ENCODE assay signal across 10 cellular contexts in genomic region chr11:11731311-11732083, GRCh38.
DNase-seq lines count a peak whose midpoint lies in the region; TF ChIP-seq lines count a peak whose summit lies in the region.
"Had no signal": no experiment of that assay in that cellular context is flagged by ENCODE, and none has a peak within 500 bp of the region (broad histone marks: within the 10 kb centered on the region; RNA-seq: fewer than 3 reads in every experiment).

No MANE protein-coding gene starts in this region.

- no peak overlapping the region for H3K4me2 ChIP-seq in neural progenitor cell

- no peaks in the 10 kb centered on the region for H4K20me1 ChIP-seq in neural progenitor cell (ENCODE audit: low read depth)

- H3K9me3 Mint-ChIP-seq in neural progenitor cell, result peaks cover 2% of the 10 kb centered on the region
- no peaks in the 10 kb centered on the region for H3K9me3 Mint-ChIP-seq in CD8-positive, alpha-beta memory T cell
- no peaks in the 10 kb centered on the region for H3K9me3 Mint-ChIP-seq in activated T-cell treated with anti-CD3 and anti-CD28 coated beads, Interleukin-2, amount 50 U/mL, for 24 hours
- H3K9me3 Mint-ChIP-seq: T-helper 1 cell treated with Interleukin-12 subunit alpha and Interleukin-12 subunit beta and Interleukin-4 antibody, amounts not matched to agents 30 μg/mL and 1 μg/mL, for 36 hours had no signal

- POLR2A ChIA-PET in CD8-positive, alpha-beta memory T cell (lab: Charles Lee), result no interaction called here

- TF ChIP-seq CTCF in adrenal gland (IDR thresholded peaks at IDR 0.05) (no peak), neural progenitor cell (IDR thresholded peaks at IDR 0.05) (no peak)

- no peaks in the 10 kb centered on the region for H3K36me3 Mint-ChIP-seq in neural progenitor cell
- H3K36me3 Mint-ChIP-seq in CD8-positive, alpha-beta memory T cell, result no peaks in the 10 kb centered on the region
- H3K36me3 Mint-ChIP-seq in activated T-cell treated with anti-CD3 and anti-CD28 coated beads, Interleukin-2, amount 50 U/mL, for 24 hours (ENCODE audit: low read depth), result no peaks in the 10 kb centered on the region

- H3K27ac ChIP-seq in adrenal gland (no peak overlapping the region), neural progenitor cell (no peak overlapping the region)
- no peak overlapping the region for H3K27ac ChIP-seq in CD8-positive, alpha-beta memory T cell (ENCODE audit: low read depth, low read length)

- H3K36me3 ChIP-seq in adrenal gland (replicated peaks in 1 of 2) (no peaks in the 10 kb centered on the region), neural progenitor cell (no peaks in the 10 kb centered on the region)
- no peaks in the 10 kb centered on the region for H3K36me3 ChIP-seq in CD8-positive, alpha-beta memory T cell (ENCODE audit: insufficient read depth, low read length)

- DNase-seq in GM03348 (ENCODE audit: low spot score) (peak; percentile 38), NCI-H1436 (lab: John Stamatoyannopoulos, UW) (peak; percentile 54), adrenal gland (peak in 5 of 7 donors; percentile 9 to 60 (median 24)), neural progenitor cell (ENCODE audit: low spot score) (no peak), HUDEP-2 (lab: John Stamatoyannopoulos, UW; ENCODE audit: unreplicated experiment in 76 of 76) (no peak)
- DNase-seq in CD8-positive, alpha-beta memory T cell, result no peak
- DNase-seq in activated T-cell treated with anti-CD3 and anti-CD28 coated beads, Interleukin-2, amount 50 U/mL, for 24 hours, result no peak
- DNase-seq: activated effector memory CD4-positive, alpha-beta T cell treated with Interleukin-2 at 50 U/mL for 16 hours; erythroblast had no signal

- CTCF ChIA-PET in CD8-positive, alpha-beta memory T cell (lab: Charles Lee), result no interaction called here

- no peak overlapping the region for H3K9ac ChIP-seq in neural progenitor cell

- H3K4me1 ChIP-seq in adrenal gland (replicated peaks in 1 of 2), result no peaks in the 10 kb centered on the region
- peaks cover 9% of the 10 kb centered on the region for H3K4me1 ChIP-seq in neural progenitor cell
- no peaks in the 10 kb centered on the region for H3K4me1 ChIP-seq in CD8-positive, alpha-beta memory T cell (ENCODE audit: insufficient read depth, low read length)

- no peaks in the 10 kb centered on the region for H3K79me2 ChIP-seq in neural progenitor cell (ENCODE audit: low read depth)

- H3K4me3 ChIP-seq in adrenal gland (no peak overlapping the region), neural progenitor cell (no peak overlapping the region)
- H3K4me3 ChIP-seq in CD8-positive, alpha-beta memory T cell (ENCODE audit: low read length), result no peak overlapping the region

- no peaks in the 10 kb centered on the region for H3K9me3 ChIP-seq in adrenal gland (replicated peaks in 1 of 3)
- no peaks in the 10 kb centered on the region for H3K9me3 ChIP-seq in neural progenitor cell (ENCODE audit: low read depth)
- no peaks in the 10 kb centered on the region for H3K9me3 ChIP-seq in CD8-positive, alpha-beta memory T cell (ENCODE audit: low read length)

- peaks cover 26% of the 10 kb centered on the region for H3K4me1 Mint-ChIP-seq in neural progenitor cell
- no peaks in the 10 kb centered on the region for H3K4me1 Mint-ChIP-seq in CD8-positive, alpha-beta memory T cell
- no peaks in the 10 kb centered on the region for H3K4me1 Mint-ChIP-seq in activated T-cell treated with anti-CD3 and anti-CD28 coated beads, Interleukin-2, amount 50 U/mL, for 24 hours (ENCODE audit: low read depth)

- H3K27me3 Mint-ChIP-seq in neural progenitor cell (ENCODE audit: insufficient read depth, low read depth), result peaks cover 8% of the 10 kb centered on the region
- H3K27me3 Mint-ChIP-seq in CD8-positive, alpha-beta memory T cell, result peaks cover 14 to 28% of the 10 kb centered on the region in 2 donors
- peaks cover 16% of the 10 kb centered on the region for H3K27me3 Mint-ChIP-seq in activated T-cell treated with anti-CD3 and anti-CD28 coated beads, Interleukin-2, amount 50 U/mL, for 24 hours

- H3K27ac Mint-ChIP-seq in neural progenitor cell, result peak overlapping the region; percentile 31
- H3K27ac Mint-ChIP-seq in CD8-positive, alpha-beta memory T cell, result no peak overlapping the region
- no peak overlapping the region for H3K27ac Mint-ChIP-seq in activated T-cell treated with anti-CD3 and anti-CD28 coated beads, Interleukin-2, amount 50 U/mL, for 24 hours
- H3K27ac Mint-ChIP-seq: T-helper 1 cell treated with Interleukin-12 subunit alpha and Interleukin-12 subunit beta and Interleukin-4 antibody, amounts not matched to agents 30 μg/mL and 1 μg/mL, for 36 hours had no signal

- 46 to 60% (median 55%) methylated on average over 5 to 6 of the region's 6 CpGs for WGBS in adrenal gland, 4 donors

- H3K27me3 ChIP-seq in adrenal gland (no peaks in the 10 kb centered on the region), neural progenitor cell (no peaks in the 10 kb centered on the region)
- no peaks in the 10 kb centered on the region for H3K27me3 ChIP-seq in CD8-positive, alpha-beta memory T cell (ENCODE audit: insufficient read depth, low read length, poor library complexity, severe bottlenecking)

- TF ChIP-seq POLR2A in adrenal gland (IDR thresholded peaks at IDR 0.05), result no peak

- H2AFZ ChIP-seq in neural progenitor cell (replicated peaks), result no peak overlapping the region

- intact Hi-C loops in adrenal gland (cut with DNase I), result no loop called here

- H3F3A ChIP-seq in neural progenitor cell (ENCODE audit: low read depth), result no peaks in the 10 kb centered on the region

- H3K4me3 Mint-ChIP-seq in neural progenitor cell, result no peak overlapping the region
- no peak overlapping the region for H3K4me3 Mint-ChIP-seq in CD8-positive, alpha-beta memory T cell
- H3K4me3 Mint-ChIP-seq in activated T-cell treated with anti-CD3 and anti-CD28 coated beads, Interleukin-2, amount 50 U/mL, for 24 hours, result no peak overlapping the region
- H3K4me3 Mint-ChIP-seq: T-helper 1 cell treated with Interleukin-12 subunit alpha and Interleukin-12 subunit beta and Interleukin-4 antibody, amounts not matched to agents 30 μg/mL and 1 μg/mL, for 36 hours had no signal

Comparison
In these comparisons a context has a peak if more than half of its experiments do, and no peak if none do; other contexts are left out.
1. DNase-seq: peak in GM03348 (single experiment), NCI-H1436 (single experiment) and adrenal gland (5 of 7); none in neural progenitor cell (single experiment), HUDEP-2 (0 of 76), CD8-positive, alpha-beta memory T cell (0 of 5) and activated T-cell treated with anti-CD3 and anti-CD28 coated beads, Interleukin-2, amount 50 U/mL, for 24 hours (single experiment).